ENCODE assay signal across 8 cellular contexts in the genomic region with DNA sequence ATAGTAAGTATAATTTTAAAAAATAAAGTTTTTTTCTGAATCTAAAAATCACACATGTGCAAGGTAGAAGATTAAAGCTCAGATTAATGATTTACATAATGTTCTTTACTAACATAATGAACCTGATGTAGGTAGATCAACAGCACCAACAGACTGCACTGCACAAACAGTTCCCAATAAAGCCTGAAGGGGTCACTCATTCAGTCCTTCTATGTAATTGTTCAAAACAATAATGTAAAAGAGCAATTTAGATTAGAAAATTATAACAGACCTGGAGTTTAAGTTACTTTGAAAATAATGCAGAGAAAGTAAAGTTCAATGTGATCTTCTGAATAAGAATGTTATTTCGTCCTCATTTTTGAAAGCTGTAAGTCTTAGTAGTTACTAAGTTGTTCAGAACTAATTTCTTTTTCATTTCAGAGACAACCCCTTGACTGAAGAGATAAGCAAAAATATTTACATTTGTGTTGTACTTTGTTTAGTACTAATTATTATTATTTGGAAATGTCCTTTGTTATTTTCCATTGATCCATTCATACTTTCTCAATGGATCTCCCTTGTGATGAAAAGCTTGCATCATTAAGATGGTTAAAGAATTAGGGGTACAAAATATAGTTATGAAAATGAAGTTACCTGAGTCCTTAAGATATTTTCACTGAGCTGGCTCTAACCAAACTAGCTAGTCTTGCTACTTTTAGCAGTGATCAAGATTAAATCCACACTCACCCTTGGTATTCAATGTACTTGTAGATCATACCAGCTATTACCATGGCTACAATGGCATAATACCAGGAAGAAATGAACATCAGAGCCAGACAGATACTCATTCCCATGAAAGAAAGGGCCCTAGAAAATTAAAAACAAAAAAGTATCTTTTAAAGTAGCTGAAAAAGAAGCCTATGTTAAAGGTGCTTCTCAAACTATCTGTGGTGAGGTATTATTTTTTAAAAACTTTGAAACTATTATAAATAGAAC. TPM values are rescaled to one million over a fixed set of nuclear protein-coding genes. Genes with fewer than 3 reads are reported as not detected.
A peak's percentile ranks its signal among the peaks of the same experiment; 100 is the strongest.
DNase-seq lines count a peak whose midpoint lies in the region; ATAC-seq, FAIRE-seq and TF ChIP-seq lines count a peak whose summit lies in the region.

No MANE protein-coding gene starts in this region.

- DNase-seq in D721Med (ENCODE audit: insufficient read length, low spot score) (peak; percentile 27), GM19238 (ENCODE audit: insufficient read length, low spot score) (peak; percentile 24), NCI-H2227 (lab: John Stamatoyannopoulos, UW; ENCODE audit: unreplicated experiment) (peak; percentile 8), ascending aorta (ENCODE audit: low spot score in 2 of 2) (no peak), immature natural killer cell (peak; percentile 27 to 44 (median 41)), DMS114 treated with DMSO at 0.1 percent for 48 hours (lab: John Stamatoyannopoulos, UW; ENCODE audit: unreplicated experiment) (no peak)
- DNase-seq in stimulated activated naive CD8-positive, alpha-beta T cell treated with anti-CD3 and anti-CD28 coated beads, Interleukin-15, amount 100 ng/mL, for 72 hours, result peak in 1 of 2 donors; percentile 15

- H3K4me3 Mint-ChIP-seq in immature natural killer cell, result no peak overlapping the region
- H3K4me3 Mint-ChIP-seq in stimulated activated naive CD8-positive, alpha-beta T cell treated with anti-CD3 and anti-CD28 coated beads, Interleukin-15, amount 100 ng/mL, for 72 hours, result no peak overlapping the region

- H3K27ac ChIP-seq in ascending aorta, result no peak overlapping the region

- H3K4me1 ChIP-seq in ascending aorta, result no peaks in the 10 kb centered on the region

- H3K27me3 ChIP-seq in ascending aorta, result no peaks in the 10 kb centered on the region

- FAIRE-seq in D721Med (lab: Jason Lieb, UNC), result no peak

- no peaks in the 10 kb centered on the region for H3K4me1 Mint-ChIP-seq in immature natural killer cell
- peaks cover 19% of the 10 kb centered on the region for H3K4me1 Mint-ChIP-seq in stimulated activated naive CD8-positive, alpha-beta T cell treated with anti-CD3 and anti-CD28 coated beads, Interleukin-15, amount 100 ng/mL, for 72 hours

- peak overlapping the region in 1 of 6 donors; percentile 33 for H3K27ac Mint-ChIP-seq in immature natural killer cell
- no peak overlapping the region for H3K27ac Mint-ChIP-seq in stimulated activated naive CD8-positive, alpha-beta T cell treated with anti-CD3 and anti-CD28 coated beads, Interleukin-15, amount 100 ng/mL, for 72 hours

- no peaks in the 10 kb centered on the region for H3K9me3 ChIP-seq in ascending aorta

- H3K4me3 ChIP-seq in ascending aorta, result no peak overlapping the region

- peak; percentile 72 for ATAC-seq in stimulated activated naive CD8-positive, alpha-beta T cell treated with anti-CD3 and anti-CD28 coated beads, Interleukin-15, amount 100 ng/mL, for 72 hours
- no peak for ATAC-seq in HG03469 (IDR thresholded peaks at IDR 0.05; ENCODE audit: unreplicated experiment)

- H3K27me3 Mint-ChIP-seq in immature natural killer cell (ENCODE audit: low read depth in 3 of 3), result peaks cover 0 to 3% (median 1%) of the 10 kb centered on the region in 3 donors
- H3K27me3 Mint-ChIP-seq in stimulated activated naive CD8-positive, alpha-beta T cell treated with anti-CD3 and anti-CD28 coated beads, Interleukin-15, amount 100 ng/mL, for 72 hours, result no peaks in the 10 kb centered on the region

- H3K9me3 Mint-ChIP-seq in immature natural killer cell, result no peaks in the 10 kb centered on the region
- no peaks in the 10 kb centered on the region for H3K9me3 Mint-ChIP-seq in stimulated activated naive CD8-positive, alpha-beta T cell treated with anti-CD3 and anti-CD28 coated beads, Interleukin-15, amount 100 ng/mL, for 72 hours

- TF ChIP-seq CTCF in D721Med (IDR thresholded peaks at IDR 0.05; ENCODE audit: insufficient read depth, missing control alignments), result peak; percentile 60
- TF ChIP-seq CTCF in ascending aorta (IDR thresholded peaks at IDR 0.05), result peak; percentile 55 to 75 (median 74)

- H3K36me3 Mint-ChIP-seq in immature natural killer cell, result peaks cover 4 to 32% (median 8%) of the 10 kb centered on the region in 3 donors

- intact Hi-C loops in ascending aorta (cut with DNase I), result loop anchor here (1.0 kb wide), 2 partner anchors 102 to 126 kb away; a partner anchor contains a TSS

- H3K36me3 ChIP-seq in ascending aorta, result peaks cover 72 to 88% of the 10 kb centered on the region in 2 donors

RNA-seq across cellular contexts. Expression of a gene that starts 16.8 kb away (rescaled TPM):
- total RNA-seq in ascending aorta, result 71.9 TPM
- polyA plus RNA-seq in immature natural killer cell, result 100 to 1,000 TPM; 186 to 340 (median 228) TPM

RNA-seq across cellular contexts. Expression of a gene that starts 31.8 kb away (rescaled TPM):
- 34.3 TPM for total RNA-seq in ascending aorta
- 10 to 100 TPM; 24.7 to 30.5 (median 26.9) TPM for polyA plus RNA-seq in immature natural killer cell

Comparison
In these comparisons a context has a peak if more than half of its experiments do, and no peak if none do; other contexts are left out.
1. DNase-seq: peak in D721Med (single experiment), GM19238 (single experiment), NCI-H2227 (single experiment) and immature natural killer cell (3 of 3); none in ascending aorta (0 of 2) and DMS114 treated with DMSO at 0.1 percent for 48 hours (single experiment).